Comparison of ENCODE assay signal across 8 cellular contexts in genomic region chr9:94783121-94783664, GRCh38. TPM values are rescaled to one million over a fixed set of nuclear protein-coding genes. Genes with fewer than 3 reads are reported as not detected.
DNase-seq lines count a peak whose midpoint lies in the region; ATAC-seq and TF ChIP-seq lines count a peak whose summit lies in the region.

No MANE protein-coding gene starts in this region.

- ATAC-seq in left ventricle myocardium superior, result peak; percentile 77
- no peak for ATAC-seq in GM21390 (IDR thresholded peaks at IDR 0.05; ENCODE audit: unreplicated experiment)
- no peak for ATAC-seq in GM18868 (IDR thresholded peaks at IDR 0.05; ENCODE audit: unreplicated experiment)

- H3K4me3 ChIP-seq in LNCaP clone FGC (ENCODE audit: low read depth, low read length), result no peak overlapping the region

- H3K27ac ChIP-seq in angular gyrus (ENCODE audit: low read depth, low read length), result peak overlapping the region; percentile 69

- intact Hi-C loops in left ventricle myocardium superior (cut with micrococcal nuclease), result loop anchor here (5.0 kb wide), 2 partner anchors 224 to 349 kb away; no protein-coding TSS in a partner anchor

- peak; percentile 98 for DNase-seq in Daoy (ENCODE audit: low read depth)
- DNase-seq in LNCaP clone FGC (ENCODE audit: low read depth), result peak; percentile 79
- peak; percentile 99 for DNase-seq in RPMI7951 (ENCODE audit: low read depth)
- DNase-seq in left ventricle myocardium superior, result peak; percentile 59
- peak; percentile 64 for DNase-seq in pulmonary artery endothelial cell (ENCODE audit: low read depth, low spot score)

- peak; percentile 58 for TF ChIP-seq CTCF in LNCaP clone FGC (IDR thresholded peaks at IDR 0.05; ENCODE audit: control insufficient read depth, extremely low read depth, insufficient read depth)

RNA-seq across cellular contexts. Expression of gene AOPEP, which starts 56.7 kb away (rescaled TPM):
- 37.8 and 89.7 TPM in 2 replicates for total RNA-seq in Daoy (2014; rRNA removed; shearing (Covaris generic))
- 118 and 119 TPM in 2 replicates for total RNA-seq in RPMI7951 (2014; rRNA removed; shearing (Covaris generic))
- total RNA-seq in left ventricle myocardium superior (161 TPM), pulmonary artery endothelial cell (19.2 and 36.1 TPM in 2 replicates)
